ENCODE assay signal across 16 cellular contexts in the genomic region with DNA sequence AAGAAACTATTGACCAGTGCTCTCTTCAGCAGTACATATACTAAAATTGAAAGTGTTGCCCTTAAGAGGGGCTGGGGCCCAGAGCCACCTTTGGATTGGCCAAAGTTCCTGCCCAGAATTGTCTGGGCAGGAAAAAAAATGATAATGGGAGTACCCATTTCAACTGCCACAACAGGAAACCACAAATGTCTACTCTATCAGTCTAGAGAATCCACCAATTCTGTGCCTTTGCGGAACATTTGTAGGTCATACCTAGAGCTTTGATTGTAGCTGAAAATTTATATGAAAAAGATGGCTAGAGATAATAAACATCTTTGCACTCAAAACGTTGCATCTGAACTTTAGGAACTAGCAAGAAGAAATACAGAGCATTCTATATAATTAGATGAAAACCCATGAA.
"Had no signal": no experiment of that assay in that cellular context is flagged by ENCODE, and none has a peak within 500 bp of the region (broad histone marks: within the 10 kb centered on the region; RNA-seq: fewer than 3 reads in every experiment).

No MANE protein-coding gene starts in this region.

- H3K9me3 ChIP-seq: right atrium auricular region, transverse colon had no signal

- H3K36me3 Mint-ChIP-seq: immature natural killer cell had no signal

- H3K27me3 ChIP-seq: brain microvascular endothelial cell, right atrium auricular region, transverse colon had no signal

- H3K27me3 Mint-ChIP-seq: progenitor cell of endocrine pancreas had no signal

- H3K36me3 ChIP-seq: brain microvascular endothelial cell, right atrium auricular region, transverse colon had no signal

- H3K4me1 ChIP-seq: right atrium auricular region, transverse colon had no signal

- H3K4me3 ChIP-seq: right atrium auricular region, transverse colon had no signal

- H3K27ac Mint-ChIP-seq: activated naive CD8-positive, alpha-beta T cell treated with anti-CD3 and anti-CD28 coated beads, Interleukin-2, amount 10 ng/mL, durations not matched to agents 7 days and 5 days; activated T-helper 1 cell treated with anti-CD3 and anti-CD28 coated beads, Interleukin-12 subunit alpha, Interleukin-12 subunit beta, Interleukin-2, Interleukin-4 antibody, amounts not matched to agents 30 ng/mL and 10 ng/mL and 1 ng/mL, durations not matched to agents 14 hours and 24 hours and 36 hours; immature natural killer cell; progenitor cell of endocrine pancreas had no signal

- DNase-seq: activated CD4-positive, alpha-beta T cell treated with anti-CD3 and anti-CD28 coated beads, Interleukin-2, amount 50 U/mL, for 1 hour; activated CD8-positive, alpha-beta memory T cell treated with anti-CD3 and anti-CD28 coated beads for 24 hours; activated naive CD4-positive, alpha-beta T cell; activated naive CD8-positive, alpha-beta T cell treated with anti-CD3 and anti-CD28 coated beads, Interleukin-2, amount 10 ng/mL, durations not matched to agents 7 days and 5 days; brain microvascular endothelial cell; effector memory CD4-positive, alpha-beta T cell; foreskin melanocyte; head of caudate nucleus; immature natural killer cell; stimulated activated CD4-positive, alpha-beta T cell treated with anti-CD3 and anti-CD28 coated beads, Interleukin-4, amount 100 ng/mL, for 1 hour; stimulated activated naive CD4-positive, alpha-beta T cell treated with Interleukin-2 at 50 U/mL for 16 hours; substantia nigra; transverse colon had no signal

- H3K4me3 Mint-ChIP-seq: activated naive CD8-positive, alpha-beta T cell treated with anti-CD3 and anti-CD28 coated beads, Interleukin-2, amount 10 ng/mL, durations not matched to agents 7 days and 5 days; activated T-helper 1 cell treated with anti-CD3 and anti-CD28 coated beads, Interleukin-12 subunit alpha, Interleukin-12 subunit beta, Interleukin-2, Interleukin-4 antibody, amounts not matched to agents 30 ng/mL and 10 ng/mL and 1 ng/mL, durations not matched to agents 14 hours and 24 hours and 36 hours had no signal

- H3K27ac ChIP-seq: brain microvascular endothelial cell, right atrium auricular region, transverse colon had no signal

- H3K9me3 Mint-ChIP-seq: activated T-helper 1 cell treated with anti-CD3 and anti-CD28 coated beads, Interleukin-12 subunit alpha, Interleukin-12 subunit beta, Interleukin-2, Interleukin-4 antibody, amounts not matched to agents 30 ng/mL and 10 ng/mL and 1 ng/mL, durations not matched to agents 14 hours and 24 hours and 36 hours; immature natural killer cell had no signal
